8 cellular contexts compared by ENCODE assay signal in the genomic region with DNA sequence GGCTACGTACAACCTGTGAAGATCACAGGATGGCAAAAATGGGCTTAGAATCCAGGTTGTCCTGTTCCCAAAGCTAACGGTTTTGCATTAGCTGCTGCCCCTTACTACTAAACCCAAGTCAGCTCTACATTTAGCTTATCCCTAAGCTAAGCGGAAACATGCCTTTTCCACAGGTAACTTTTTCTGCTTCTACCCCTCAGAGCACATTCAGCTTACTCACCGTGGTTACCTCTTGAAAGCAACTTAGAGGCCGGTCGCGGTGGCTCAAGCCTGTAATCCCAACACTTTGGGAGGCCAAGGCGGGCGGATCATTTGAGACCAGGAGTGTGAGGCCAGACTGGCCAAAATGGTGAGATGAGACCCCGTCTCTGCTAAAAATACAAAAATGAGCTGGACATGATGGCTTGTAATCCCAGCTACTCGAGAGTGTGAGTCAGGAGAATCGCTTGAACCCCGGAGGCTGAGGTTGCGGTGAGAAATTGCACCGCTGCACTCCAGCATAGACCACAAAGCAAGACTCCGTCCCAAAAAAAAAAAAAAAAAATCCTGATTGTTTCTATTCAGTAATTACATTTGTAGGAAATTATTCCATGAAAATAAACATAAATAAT. TPM values are rescaled to one million over a fixed set of nuclear protein-coding genes. Genes with fewer than 3 reads are reported as not detected.
DNase-seq lines count a peak whose midpoint lies in the region; ATAC-seq and TF ChIP-seq lines count a peak whose summit lies in the region.

No MANE protein-coding gene starts in this region.

- H4K20me1 ChIP-seq in MM.1S (ENCODE audit: insufficient read depth, low read length) (no peaks in the 10 kb centered on the region), mammary epithelial cell (ENCODE audit: insufficient read depth, low read length) (no peaks in the 10 kb centered on the region)

- peak overlapping the region; percentile 75 for H3K4me2 ChIP-seq in MM.1S (ENCODE audit: low read depth, low read length)
- peak overlapping the region; percentile 96 for H3K4me2 ChIP-seq in mammary epithelial cell (ENCODE audit: insufficient read depth, low read depth, low read length)

- H3K79me2 ChIP-seq in MM.1S (ENCODE audit: low read length) (peaks cover 42% of the 10 kb centered on the region), mammary epithelial cell (ENCODE audit: insufficient read depth, low read length) (peaks cover 41% of the 10 kb centered on the region)

- H3K4me1 ChIP-seq in Caco-2 (peaks cover 45% of the 10 kb centered on the region), MM.1S (ENCODE audit: low read length) (peaks cover 4% of the 10 kb centered on the region; the same call in 1 of the 2 replicates), mammary epithelial cell (ENCODE audit: insufficient read depth, low read length) (peaks cover 6% of the 10 kb centered on the region), mononuclear cell (ENCODE audit: insufficient read depth, low read length) (peaks cover 35% of the 10 kb centered on the region)

- H3K4me3 ChIP-seq in Caco-2 (ENCODE audit: low read depth, low read length), result peak overlapping the region; percentile 33
- peak overlapping the region; percentile 55 for H3K4me3 ChIP-seq in MM.1S (ENCODE audit: low read length)
- H3K4me3 ChIP-seq in mammary epithelial cell (replicated peaks in 1 of 3; ENCODE audit: insufficient read depth in 1 of 3, low read depth in 2 of 3, low read length in 3 of 3), result peak overlapping the region; percentile 43 to 55 (median 48)
- H3K4me3 ChIP-seq in mononuclear cell (ENCODE audit: low read length), result peak overlapping the region; percentile 88

- in situ Hi-C loops in mammary epithelial cell (cut with MboI; ENCODE audit: low sequenced_read_pairs in 2 of 2), result loop anchor here in 1 of 2 donors (10.0 kb wide), 1 partner anchor 70 kb away; the partner anchor contains the start of gene IPO7

- no peaks in the 10 kb centered on the region for H3K27me3 Mint-ChIP-seq in Caco-2 (ENCODE audit: insufficient read depth, unreplicated experiment)

- peak overlapping the region; percentile 53; the same call in 1 of the 2 replicates for H3K9ac ChIP-seq in MM.1S (ENCODE audit: low read length)
- H3K9ac ChIP-seq in mammary epithelial cell (ENCODE audit: insufficient read depth, low read length), result peak overlapping the region; percentile 65

- H3K4me1 Mint-ChIP-seq in Caco-2 (ENCODE audit: low read depth, unreplicated experiment), result peaks cover 31% of the 10 kb centered on the region

- DNase-seq in Caco-2, result no peak
- DNase-seq in MM.1S, result peak; percentile 18
- DNase-seq in mammary epithelial cell, result no peak
- DNase-seq in NCI-H1417 treated with DMSO at 0.1 percent for 48 hours (lab: John Stamatoyannopoulos, UW), result no peak
- DNase-seq in SKM-1 treated with dmso at 0.1 percent for 144 hours (lab: John Stamatoyannopoulos, UW; ENCODE audit: unreplicated experiment), result no peak

- POLR2A ChIA-PET in Caco-2 (lab: Charles Lee), result interaction anchor here (0.6 to 1.7 kb wide), 6 partner anchors 30 to 254 kb away, joined by 3 to 11 read pairs (median 4); no protein-coding TSS in a partner anchor

- H3K27ac ChIP-seq in MM.1S (ENCODE audit: low read length) (peak overlapping the region; percentile 80), mammary epithelial cell (ENCODE audit: insufficient read depth, low read depth, low read length) (peak overlapping the region; percentile 73)

- no peaks in the 10 kb centered on the region; the same call in 1 of the 2 replicates for H3K36me3 ChIP-seq in Caco-2 (ENCODE audit: control insufficient read depth, insufficient read depth, low read length)
- H3K36me3 ChIP-seq in MM.1S (replicated peaks; ENCODE audit: insufficient read depth, low read length), result no peaks in the 10 kb centered on the region
- no peaks in the 10 kb centered on the region for H3K36me3 ChIP-seq in mammary epithelial cell (ENCODE audit: insufficient read depth, low read length)

- H3K9me2 ChIP-seq in MM.1S (replicated peaks; ENCODE audit: insufficient read depth, low read length), result no peaks in the 10 kb centered on the region

- intact Hi-C loops in Caco-2 (cut with micrococcal nuclease; ENCODE audit: unreplicated experiment), result loop anchor here (2.0 kb wide), 1 partner anchor 146 kb away; the partner anchor contains the start of gene ZNF143
- intact Hi-C loops in mammary epithelial cell (cut with micrococcal nuclease), result no loop called here

- H2AFZ ChIP-seq in MM.1S (ENCODE audit: low read length) (peak overlapping the region; percentile 78), mammary epithelial cell (ENCODE audit: low read depth, low read length) (peak overlapping the region; percentile 97)

- ATAC-seq in HG03565 (IDR thresholded peaks at IDR 0.05; ENCODE audit: unreplicated experiment), result no peak
- no peak for ATAC-seq in GM18870 (IDR thresholded peaks at IDR 0.05; ENCODE audit: unreplicated experiment)

- no peaks in the 10 kb centered on the region for H3K9me3 Mint-ChIP-seq in Caco-2 (ENCODE audit: unreplicated experiment)

- dilution Hi-C loops in mammary epithelial cell (cut with HindIII; ENCODE audit: low sequenced_read_pairs), result loop anchor here (5.0 kb wide), 1 partner anchor 57 kb away; no protein-coding TSS in a partner anchor

- peaks cover 26% of the 10 kb centered on the region for H3K36me3 Mint-ChIP-seq in Caco-2 (ENCODE audit: insufficient read depth, unreplicated experiment)

- H3F3A ChIP-seq in MM.1S (ENCODE audit: insufficient read depth, low read length), result peaks cover 14% of the 10 kb centered on the region

- 65% methylated on average over 16 of the region's 16 CpGs for WGBS in mammary epithelial cell (ENCODE audit: low coverage, missing lambda C conversion rate)

- peak overlapping the region; percentile 87 for H3K4me3 Mint-ChIP-seq in Caco-2 (ENCODE audit: unreplicated experiment)

- peak overlapping the region; percentile 99 for H3K27ac Mint-ChIP-seq in Caco-2 (ENCODE audit: unreplicated experiment)

- H3K27me3 ChIP-seq in Caco-2 (replicated peaks; ENCODE audit: control insufficient read depth, insufficient read depth, low read length), result no peaks in the 10 kb centered on the region
- no peaks in the 10 kb centered on the region for H3K27me3 ChIP-seq in MM.1S (replicated peaks; ENCODE audit: insufficient read depth, low read length)
- H3K27me3 ChIP-seq in mammary epithelial cell (ENCODE audit: insufficient read depth, low read length), result no peaks in the 10 kb centered on the region
- no peaks in the 10 kb centered on the region for H3K27me3 ChIP-seq in mononuclear cell (ENCODE audit: insufficient read depth, low read length)

- CTCF ChIA-PET in Caco-2 (lab: Charles Lee) (interaction anchor here (1.1 kb wide), 1 partner anchor 70 kb away, joined by 4 read pairs; no protein-coding TSS in a partner anchor), mammary epithelial cell (lab: Charles Lee; ENCODE audit: low non-redundant PET) (no interaction called here)

- TSS peak; percentile 97 for BruUV-seq in Caco-2 (replicated peaks; lab: Mats Ljungman, UMichigan)
- BruUV-seq in mammary epithelial cell (replicated peaks; lab: Mats Ljungman, UMichigan), result TSS peak; percentile 96

- H3K9me3 ChIP-seq in Caco-2, result no peaks in the 10 kb centered on the region
- no peaks in the 10 kb centered on the region for H3K9me3 ChIP-seq in MM.1S (replicated peaks; ENCODE audit: insufficient read depth, low read length)
- no peaks in the 10 kb centered on the region for H3K9me3 ChIP-seq in mammary epithelial cell (replicated peaks; ENCODE audit: insufficient read depth, low read length)
- H3K9me3 ChIP-seq in mononuclear cell (ENCODE audit: low read depth, low read length), result no peaks in the 10 kb centered on the region

- TF ChIP-seq CTCF in Caco-2 (IDR thresholded peaks at IDR 0.05; ENCODE audit: insufficient read depth in 1 of 2, low read depth in 1 of 2, low read length in 1 of 2, severe bottlenecking in 1 of 2, unreplicated experiment in 1 of 2) (no peak), MM.1S (IDR thresholded peaks at IDR 0.05; ENCODE audit: low read length) (no peak), mammary epithelial cell (conservative IDR thresholded peaks at IDR 0.05 in 1 of 2, IDR thresholded peaks at IDR 0.05 in 1 of 2; ENCODE audit: extremely low read depth in 1 of 2, insufficient read depth in 1 of 2, low read depth in 1 of 2, low read length in 2 of 2) (no peak)

RNA-seq across cellular contexts. Expression of gene TMEM41B, which starts 0.8 kb away (rescaled TPM):
- total RNA-seq in Caco-2 (2022) (103 and 110 TPM in 2 replicates), mammary epithelial cell (10 to 100 TPM; 58.2 to 59.7 TPM), mononuclear cell (34.2 TPM)
- 21.2 TPM for polyA plus RNA-seq in mammary epithelial cell
- polyA minus RNA-seq in mammary epithelial cell, result 38.5 TPM

RNA-seq across cellular contexts. Expression of gene DENND5A, which starts 50.0 kb away (rescaled TPM):
- total RNA-seq in Caco-2 (2022) (54.3 and 58.0 TPM in 2 replicates), mammary epithelial cell (10 to 100 TPM; 39.5 to 68.7 TPM), mononuclear cell (284 TPM)
- 59.5 TPM for polyA plus RNA-seq in mammary epithelial cell
- polyA minus RNA-seq in mammary epithelial cell, result 150 TPM

Comparison
In these comparisons a context has a peak if more than half of its experiments do, and no peak if none do; other contexts are left out.
1. H3K4me3 ChIP-seq: peak in every context shown above with its lines; median percentile 88 in mononuclear cell; 55 in MM.1S; 48 in mammary epithelial cell; 33 in Caco-2.